Comparison of ENCODE assay signal across 1 cellular context in the genomic region with DNA sequence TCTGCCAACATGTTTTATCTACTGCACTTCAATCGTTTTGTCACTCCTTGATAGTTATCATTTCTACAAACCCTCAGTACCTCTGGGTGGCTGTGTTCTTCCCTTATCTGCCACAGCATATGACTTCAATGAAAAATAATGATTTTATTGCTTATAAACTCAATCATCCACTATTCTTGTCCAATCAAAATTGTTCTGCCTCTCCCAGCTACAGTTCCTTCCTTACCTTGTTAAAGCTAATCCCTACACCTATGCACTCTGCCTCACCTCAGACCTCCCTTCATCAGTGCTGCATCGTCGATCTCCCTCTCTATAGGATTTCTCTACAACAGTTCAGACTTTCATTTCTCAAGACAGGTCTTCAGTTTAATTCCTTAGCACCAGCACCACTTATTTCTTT.
TF ChIP-seq lines count a peak whose summit lies in the region.

No MANE protein-coding gene starts in this region.

TF ChIP-seq in HepG2, 621 proteins besides CTCF, POLR2A, EP300 and RAD21:
- no peak for TF ChIP-seq ZNF10 (CRISPR knock-in tag; IDR thresholded peaks at IDR 0.05; ENCODE audit: borderline replicate concordance, low read depth)
- TF ChIP-seq ZKSCAN8 (CRISPR knock-in tag; IDR thresholded peaks at IDR 0.05; ENCODE audit: borderline replicate concordance): no peak
- no peak for TF ChIP-seq ATAD3A (CRISPR knock-in tag; IDR thresholded peaks at IDR 0.05)
- TF ChIP-seq, protein P1, sequence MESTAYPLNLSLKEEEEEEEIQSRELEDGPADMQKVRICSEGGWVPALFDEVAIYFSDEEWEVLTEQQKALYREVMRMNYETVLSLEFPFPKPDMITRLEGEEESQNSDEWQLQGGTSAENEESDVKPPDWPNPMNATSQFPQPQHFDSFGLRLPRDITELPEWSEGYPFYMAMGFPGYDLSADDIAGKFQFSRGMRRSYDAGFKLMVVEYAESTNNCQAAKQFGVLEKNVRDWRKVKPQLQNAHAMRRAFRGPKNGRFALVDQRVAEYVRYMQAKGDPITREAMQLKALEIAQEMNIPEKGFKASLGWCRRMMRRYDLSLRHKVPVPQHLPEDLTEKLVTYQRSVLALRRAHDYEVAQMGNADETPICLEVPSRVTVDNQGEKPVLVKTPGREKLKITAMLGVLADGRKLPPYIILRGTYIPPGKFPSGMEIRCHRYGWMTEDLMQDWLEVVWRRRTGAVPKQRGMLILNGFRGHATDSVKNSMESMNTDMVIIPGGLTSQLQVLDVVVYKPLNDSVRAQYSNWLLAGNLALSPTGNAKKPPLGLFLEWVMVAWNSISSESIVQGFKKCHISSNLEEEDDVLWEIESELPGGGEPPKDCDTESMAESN (CRISPR knock-in tag; conservative IDR thresholded peaks at IDR 0.05): no peak
- TF ChIP-seq ZNF24 (IDR thresholded peaks at IDR 0.05): no peak
- no peak for TF ChIP-seq TOE1 (CRISPR knock-in tag; IDR thresholded peaks at IDR 0.05)
- no peak for TF ChIP-seq ZNF34 (CRISPR knock-in tag; IDR thresholded peaks at IDR 0.05; ENCODE audit: borderline replicate concordance)
